17 cellular contexts compared by ENCODE assay signal in genomic region chr12:23025372-23026021, GRCh38.
DNase-seq lines count a peak whose midpoint lies in the region; ATAC-seq and TF ChIP-seq lines count a peak whose summit lies in the region.
"Had no signal": no experiment of that assay in that cellular context is flagged by ENCODE, and none has a peak within 500 bp of the region (broad histone marks: within the 10 kb centered on the region; RNA-seq: fewer than 3 reads in every experiment).

No MANE protein-coding gene starts in this region.

- BruUV-seq in OCI-LY7 (replicated peaks; lab: Mats Ljungman, UMichigan) = no TSS peak

- no peaks in the 10 kb centered on the region for H3K9me2 ChIP-seq in OCI-LY7 (ENCODE audit: insufficient read depth, low read length)

- intact Hi-C loops in OCI-LY7 (cut with micrococcal nuclease; ENCODE audit: unreplicated experiment) = no loop called here

- CTCF ChIA-PET in OCI-LY7 (lab: Charles Lee; ENCODE audit: unreplicated experiment) = no interaction called here

- no peaks in the 10 kb centered on the region for H4K20me1 ChIP-seq in OCI-LY7 (ENCODE audit: insufficient read depth, low read length)

- H3K4me1 ChIP-seq in HUES48 (ENCODE audit: control insufficient read depth, insufficient read depth, low read length) (peaks cover 26% of the 10 kb centered on the region), OCI-LY7 (ENCODE audit: insufficient read depth, low read length, poor library complexity, severe bottlenecking) (peaks cover 13% of the 10 kb centered on the region), iPS-20b (ENCODE audit: insufficient read depth, low read length) (peaks cover 32% of the 10 kb centered on the region)
- H3K4me1 ChIP-seq: Caco-2, SJCRH30 had no signal

- H3K4me2 ChIP-seq in OCI-LY7 (ENCODE audit: low read length) = peak overlapping the region; percentile 61

- H2AFZ ChIP-seq in OCI-LY7 (ENCODE audit: low read length) = peak overlapping the region; percentile 29; the same call in 1 of the 2 replicates

- H3K4me3 ChIP-seq in HUES48 (ENCODE audit: low read depth, low read length) (no peak overlapping the region), OCI-LY7 (ENCODE audit: low read depth, low read length, poor library complexity, severe bottlenecking) (peak overlapping the region; percentile 15), iPS-20b (ENCODE audit: low read length) (peak overlapping the region; percentile 31; the same call in 1 of the 2 replicates)
- H3K4me3 ChIP-seq: SJCRH30 had no signal

- H3K27ac ChIP-seq in HUES48 (ENCODE audit: low read depth, low read length) (peak overlapping the region; percentile 39), OCI-LY7 (ENCODE audit: low read depth, low read length, poor library complexity, severe bottlenecking) (peak overlapping the region; percentile 23), iPS-20b (ENCODE audit: low read length) (no peak overlapping the region)
- H3K27ac ChIP-seq: SJCRH30 had no signal

- H3K9ac ChIP-seq in HUES48 (ENCODE audit: low read depth, low read length) (no peak overlapping the region), iPS-20b (ENCODE audit: low read depth, low read length) (peak overlapping the region; percentile 13; the same call in 1 of the 2 replicates)

- H3K36me3 ChIP-seq in HUES48 (ENCODE audit: control insufficient read depth, insufficient read depth, low read length) (no peaks in the 10 kb centered on the region), OCI-LY7 (ENCODE audit: insufficient read depth, low read length) (no peaks in the 10 kb centered on the region), iPS-20b (ENCODE audit: insufficient read depth, low read depth, low read length) (no peaks in the 10 kb centered on the region)
- H3K36me3 ChIP-seq: SJCRH30 had no signal

- no peaks in the 10 kb centered on the region for H3K79me2 ChIP-seq in OCI-LY7 (ENCODE audit: insufficient read depth, low read depth, low read length)

- peak; percentile 45 for DNase-seq in OCI-LY7 (ENCODE audit: low spot score)
- no peak for DNase-seq in NCI-H1092 treated with DMSO at 0.1 percent for 48 hours (lab: John Stamatoyannopoulos, UW)
- no peak for DNase-seq in OCI-M2 (lab: John Stamatoyannopoulos, UW; ENCODE audit: unreplicated experiment)
- DNase-seq: Caco-2; CD4-positive, alpha-beta T cell; DMS153; GDM1; HCEC 1CT; IMR-90; NCI-H1048; NCI-H82; SJCRH30 had no signal

- POLR2A ChIA-PET in OCI-LY7 (lab: Charles Lee) = interaction anchor here (1.1 kb wide), 1 partner anchor 15 kb away, joined by 5 read pairs; no protein-coding TSS in a partner anchor

- ATAC-seq in GM21526 (IDR thresholded peaks at IDR 0.05; ENCODE audit: low FRiP score, unreplicated experiment) (peak; percentile 79), HG03457 (IDR thresholded peaks at IDR 0.05; ENCODE audit: unreplicated experiment) (no peak)
- ATAC-seq: Panc1 had no signal

- H3K9me3 ChIP-seq in HUES48 (ENCODE audit: control insufficient read depth, insufficient read depth, low read length) (no peaks in the 10 kb centered on the region), OCI-LY7 (ENCODE audit: low read length) (no peaks in the 10 kb centered on the region), iPS-20b (ENCODE audit: insufficient read depth, low read depth, low read length) (no peaks in the 10 kb centered on the region)
- H3K9me3 ChIP-seq: Caco-2, SJCRH30 had no signal

- no peak for TF ChIP-seq CTCF in OCI-LY7 (conservative IDR thresholded peaks at IDR 0.05; ENCODE audit: low read length)

- H3K27me3 ChIP-seq in HUES48 (ENCODE audit: control insufficient read depth, insufficient read depth, low read length) (no peaks in the 10 kb centered on the region), iPS-20b (ENCODE audit: insufficient read depth, low read length) (no peaks in the 10 kb centered on the region)
- H3K27me3 ChIP-seq: SJCRH30 had no signal
